17 cellular contexts compared by ENCODE assay signal in the genomic region with DNA sequence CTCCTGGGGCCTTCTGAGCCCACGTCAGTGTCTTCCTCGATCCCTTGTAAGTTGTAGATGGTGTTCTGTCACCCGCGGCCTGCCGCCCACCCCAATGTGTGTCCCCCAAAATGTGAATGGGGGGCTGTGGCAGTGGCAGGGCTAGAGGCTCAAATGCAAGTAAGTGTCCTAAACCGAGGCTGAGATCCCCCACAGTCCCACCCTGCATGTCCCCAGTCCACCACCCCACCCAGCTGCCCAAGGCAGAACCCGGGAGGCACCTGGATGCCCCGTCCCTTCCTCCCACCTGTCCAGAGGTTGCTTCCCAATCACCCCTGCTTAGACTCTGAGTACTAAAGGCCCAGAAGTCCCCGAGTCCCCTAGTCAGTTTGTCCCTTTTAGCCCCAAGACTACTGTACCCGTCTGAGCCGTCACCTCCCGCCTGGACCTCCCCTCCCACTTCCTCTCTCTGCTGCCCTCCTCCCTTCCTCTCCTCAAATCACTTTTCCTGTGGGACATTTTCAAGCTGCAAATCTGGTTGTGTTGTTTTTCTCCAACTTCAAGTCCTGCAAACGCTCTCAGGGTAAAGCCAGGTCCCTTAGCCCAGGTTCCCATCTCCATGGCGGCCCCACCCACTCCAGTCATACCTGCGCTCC. TPM values are rescaled to one million over a fixed set of nuclear protein-coding genes. Genes with fewer than 3 reads are reported as not detected.
DNase-seq lines count a peak whose midpoint lies in the region; ATAC-seq, FAIRE-seq and TF ChIP-seq lines count a peak whose summit lies in the region.
"Had no signal": no experiment of that assay in that cellular context is flagged by ENCODE, and none has a peak within 500 bp of the region (broad histone marks: within the 10 kb centered on the region; RNA-seq: fewer than 3 reads in every experiment).

No MANE protein-coding gene starts in this region.

- no peaks in the 10 kb centered on the region for H3K27me3 ChIP-seq in DOHH2 (ENCODE audit: control insufficient read depth, low read length)
- no peaks in the 10 kb centered on the region for H3K27me3 ChIP-seq in left ventricle myocardium inferior (ENCODE audit: low read depth)

- H3K36me3 ChIP-seq in DOHH2 (ENCODE audit: control insufficient read depth, low read length) (no peaks in the 10 kb centered on the region), left ventricle myocardium inferior (no peaks in the 10 kb centered on the region)

- H3K27ac Mint-ChIP-seq in T-helper 17 cell (peak overlapping the region; percentile 73), Calu3 (ENCODE audit: unreplicated experiment) (no peak overlapping the region)
- H3K27ac Mint-ChIP-seq: progenitor cell of endocrine pancreas had no signal

- CTCF ChIA-PET in Calu3 (lab: Charles Lee) = no interaction called here

- no peak overlapping the region for H3K4me3 Mint-ChIP-seq in T-helper 17 cell
- H3K4me3 Mint-ChIP-seq in Calu3 (ENCODE audit: low read depth, unreplicated experiment) = no peak overlapping the region
- H3K4me3 Mint-ChIP-seq: brain had no signal

- 0 out of 2 replicates have a peak overlapping the region, but pooled peaks have one; percentile 11 for H3K4me3 ChIP-seq in DOHH2 (ENCODE audit: low read length)
- peak overlapping the region; percentile 5 for H3K4me3 ChIP-seq in left ventricle myocardium inferior

- no peaks in the 10 kb centered on the region for H3K27me3 Mint-ChIP-seq in T-helper 17 cell
- peaks cover 13% of the 10 kb centered on the region for H3K27me3 Mint-ChIP-seq in Calu3 (ENCODE audit: unreplicated experiment)

- FAIRE-seq in RCC 7860 (lab: Jason Lieb, UNC) = no peak

- H3K27ac ChIP-seq in DOHH2 (ENCODE audit: low read depth, low read length) = no peak overlapping the region
- peak overlapping the region; percentile 99 for H3K27ac ChIP-seq in left ventricle myocardium inferior (replicated peaks)

- BruUV-seq in Calu3 (replicated peaks; lab: Mats Ljungman, UMichigan) = no TSS peak

- peak overlapping the region; percentile 16 for H3K4me2 ChIP-seq in DOHH2 (ENCODE audit: low read length)

- H3K36me3 Mint-ChIP-seq in T-helper 17 cell (ENCODE audit: low read depth) = no peaks in the 10 kb centered on the region
- H3K36me3 Mint-ChIP-seq in Calu3 (ENCODE audit: insufficient read depth, unreplicated experiment) = no peaks in the 10 kb centered on the region
- H3K36me3 Mint-ChIP-seq: brain had no signal

- no peak for DNase-seq in T-helper 17 cell
- DNase-seq in left ventricle myocardium inferior = peak; percentile 44
- peak; percentile 59 for DNase-seq in sciatic nerve (ENCODE audit: low spot score)
- DNase-seq in Calu3 = no peak
- DNase-seq in NCI-H345 (lab: John Stamatoyannopoulos, UW) = no peak
- DNase-seq in RCC 7860 (ENCODE audit: low spot score) = no peak
- DNase-seq: activated CD4-positive, alpha-beta T cell treated with anti-CD3 and anti-CD28 coated beads, Interleukin-2, amount 50 U/mL, for 48 hours; activated effector memory CD4-positive, alpha-beta T cell treated with anti-CD3 and anti-CD28 coated beads, Interleukin-2, amount 50 U/mL, for 16 hours; foreskin fibroblast; NCI-H1105 treated with DMSO at 0.1 percent for 48 hours; NCI-H446 treated with DMSO at 0.1 percent for 48 hours; stimulated activated CD4-positive, alpha-beta T cell treated with anti-CD3 and anti-CD28 coated beads, Interleukin-2, amount 100 ng/mL, for 24 hours had no signal

- H3K9me3 ChIP-seq in DOHH2 (ENCODE audit: control insufficient read depth, insufficient read depth, low read length) = no peaks in the 10 kb centered on the region
- H3K9me3 ChIP-seq in T-helper 17 cell (ENCODE audit: control insufficient read depth, low read length, poor library complexity, severe bottlenecking) = no peaks in the 10 kb centered on the region
- H3K9me3 ChIP-seq in left ventricle myocardium inferior (replicated peaks) = no peaks in the 10 kb centered on the region

- peaks cover 11% of the 10 kb centered on the region for H3K4me1 ChIP-seq in DOHH2 (ENCODE audit: control insufficient read depth, low read length)
- H3K4me1 ChIP-seq in left ventricle myocardium inferior = peaks cover 99% of the 10 kb centered on the region

- no peaks in the 10 kb centered on the region for H3K9me2 ChIP-seq in DOHH2 (replicated peaks; ENCODE audit: control insufficient read depth, low read length)

- ATAC-seq in T-helper 17 cell (no peak), sciatic nerve (no peak)
- no peak for ATAC-seq in activated CD4-positive, CD25-positive, alpha-beta regulatory T cell treated with anti-CD3 and anti-CD28 coated beads, Interleukin-2, amount 50 U/mL, for 24 hours
- ATAC-seq: Panc1 had no signal

- intact Hi-C loops in left ventricle myocardium inferior (cut with micrococcal nuclease) = no loop called here
- intact Hi-C loops in sciatic nerve (cut with DNase I) = no loop called here
- intact Hi-C loops in Calu3 (cut with micrococcal nuclease; ENCODE audit: unreplicated experiment) = no loop called here

- H3K79me2 ChIP-seq in DOHH2 (ENCODE audit: control insufficient read depth, low read length) = no peaks in the 10 kb centered on the region

- H3F3A ChIP-seq in DOHH2 (ENCODE audit: control insufficient read depth, insufficient read depth) = no peaks in the 10 kb centered on the region

- TF ChIP-seq CTCF in DOHH2 (IDR thresholded peaks at IDR 0.05; ENCODE audit: low read depth, low read length, poor library complexity, severe bottlenecking) = no peak
- no peak for TF ChIP-seq CTCF in left ventricle myocardium inferior (IDR thresholded peaks at IDR 0.05; ENCODE audit: borderline replicate concordance)
- TF ChIP-seq CTCF in Calu3 (IDR thresholded peaks at IDR 0.05; ENCODE audit: unreplicated experiment) = no peak

- H3K4me1 Mint-ChIP-seq in T-helper 17 cell (peaks cover 12% of the 10 kb centered on the region), Calu3 (ENCODE audit: low read depth, unreplicated experiment) (peaks cover 15% of the 10 kb centered on the region)

- no peaks in the 10 kb centered on the region for H4K20me1 ChIP-seq in DOHH2 (ENCODE audit: control insufficient read depth, insufficient read depth, low read depth, low read length)

- H3K9me3 Mint-ChIP-seq in Calu3 (ENCODE audit: low read depth, unreplicated experiment) = no peaks in the 10 kb centered on the region
- H3K9me3 Mint-ChIP-seq: brain had no signal

RNA-seq across cellular contexts. Expression of gene PLXND1, which starts 11.8 kb away (rescaled TPM):
- 100 to 1,000 TPM in 1 of 2 donors, 10 to 100 TPM in 1; 78.8 to 152 TPM for total RNA-seq in T-helper 17 cell
- total RNA-seq in left ventricle myocardium inferior = 45.5 TPM
- total RNA-seq in sciatic nerve = 319 TPM
- total RNA-seq in Calu3 (2022) = 16.3 and 22.0 TPM in 2 replicates

Comparison
In these comparisons a context has a peak if more than half of its experiments do, and no peak if none do; other contexts are left out.
1. DNase-seq: peak in left ventricle myocardium inferior (single experiment) and sciatic nerve (single experiment); none in T-helper 17 cell (0 of 3), Calu3 (single experiment), NCI-H345 (single experiment) and RCC 7860 (single experiment).